In genomic region chr13:35978607-35979316, GRCh38 we compare ENCODE assay signal across 9 cellular contexts.
DNase-seq lines count a peak whose midpoint lies in the region; ATAC-seq and TF ChIP-seq lines count a peak whose summit lies in the region.
"Had no signal": no experiment of that assay in that cellular context is flagged by ENCODE, and none has a peak within 500 bp of the region (broad histone marks: within the 10 kb centered on the region; RNA-seq: fewer than 3 reads in every experiment).

No MANE protein-coding gene starts in this region.

- TF ChIP-seq CTCF in retinal pigment epithelial cell (conservative IDR thresholded peaks at IDR 0.05; ENCODE audit: low read depth, low read length): peak; percentile 60

- intact Hi-C loops in Right ventricle myocardium superior (cut with DNase I): loop anchor here (2.0 kb wide), 1 partner anchor 298 kb away; no protein-coding TSS in a partner anchor
- intact Hi-C loops in activated T-helper 1 cell treated with anti-CD3 and anti-CD28 coated beads, Interleukin-12 subunit alpha, Interleukin-12 subunit beta, Interleukin-2, Interleukin-4 antibody, amounts not matched to agents 30 ng/mL and 10 ng/mL and 1 ng/mL, durations not matched to agents 14 hours and 24 hours and 36 hours (cut with micrococcal nuclease): loop anchor here (2.0 to 10.0 kb wide), 2 partner anchors 304 to 766 kb away; no protein-coding TSS in a partner anchor

- no peaks in the 10 kb centered on the region for H3K27me3 Mint-ChIP-seq in activated T-helper 1 cell treated with anti-CD3 and anti-CD28 coated beads, Interleukin-12 subunit alpha, Interleukin-12 subunit beta, Interleukin-2, Interleukin-4 antibody, amounts not matched to agents 30 ng/mL and 10 ng/mL and 1 ng/mL, durations not matched to agents 14 hours and 24 hours and 36 hours (ENCODE audit: insufficient read depth)

- peak; percentile 61 for ATAC-seq in GM21723 (IDR thresholded peaks at IDR 0.05; ENCODE audit: unreplicated experiment)
- peak; percentile 72 for ATAC-seq in Right ventricle myocardium superior (ENCODE audit: poor library complexity)

- no peak overlapping the region for H3K4me3 Mint-ChIP-seq in activated T-helper 1 cell treated with anti-CD3 and anti-CD28 coated beads, Interleukin-12 subunit alpha, Interleukin-12 subunit beta, Interleukin-2, Interleukin-4 antibody, amounts not matched to agents 30 ng/mL and 10 ng/mL and 1 ng/mL, durations not matched to agents 14 hours and 24 hours and 36 hours
- H3K4me3 Mint-ChIP-seq: stimulated activated naive CD8-positive, alpha-beta T cell treated with anti-CD3 and anti-CD28 coated beads, Interleukin-15, Interleukin-2, amounts not matched to agents 100 ng/mL and 50 ng/mL, for 24 hours had no signal

- DNase-seq in DMS53 treated with DMSO at 0.1 percent for 48 hours (lab: John Stamatoyannopoulos, UW; ENCODE audit: unreplicated experiment): peak; percentile 36
- DNase-seq in NCI-H187 treated with DMSO at 0.1 percent for 48 hours (lab: John Stamatoyannopoulos, UW): peak; percentile 15
- DNase-seq in activated CD4-positive, alpha-beta T cell treated with anti-CD3 and anti-CD28 coated beads, Interleukin-2, amount 50 U/mL, for 48 hours: peak; percentile 3 to 13
- no peak for DNase-seq in Right ventricle myocardium superior
- DNase-seq in retinal pigment epithelial cell (ENCODE audit: low read depth): peak; percentile 38
- no peak for DNase-seq in stimulated activated naive CD4-positive, alpha-beta T cell treated with Interleukin-2 at 50 U/mL for 16 hours (lab: John Stamatoyannopoulos, UW)
- no peak for DNase-seq in activated T-helper 1 cell treated with anti-CD3 and anti-CD28 coated beads, Interleukin-12 subunit alpha, Interleukin-12 subunit beta, Interleukin-2, Interleukin-4 antibody, amounts not matched to agents 30 ng/mL and 10 ng/mL and 1 ng/mL, durations not matched to agents 14 hours and 24 hours and 36 hours (ENCODE audit: low spot score)

- H3K4me3 ChIP-seq in retinal pigment epithelial cell (ENCODE audit: low read length): no peak overlapping the region

- H3K27ac Mint-ChIP-seq in activated T-helper 1 cell treated with anti-CD3 and anti-CD28 coated beads, Interleukin-12 subunit alpha, Interleukin-12 subunit beta, Interleukin-2, Interleukin-4 antibody, amounts not matched to agents 30 ng/mL and 10 ng/mL and 1 ng/mL, durations not matched to agents 14 hours and 24 hours and 36 hours: no peak overlapping the region
- H3K27ac Mint-ChIP-seq: stimulated activated naive CD8-positive, alpha-beta T cell treated with anti-CD3 and anti-CD28 coated beads, Interleukin-15, Interleukin-2, amounts not matched to agents 100 ng/mL and 50 ng/mL, for 24 hours had no signal

- H3K4me1 Mint-ChIP-seq in activated T-helper 1 cell treated with anti-CD3 and anti-CD28 coated beads, Interleukin-12 subunit alpha, Interleukin-12 subunit beta, Interleukin-2, Interleukin-4 antibody, amounts not matched to agents 30 ng/mL and 10 ng/mL and 1 ng/mL, durations not matched to agents 14 hours and 24 hours and 36 hours (ENCODE audit: low read depth): no peaks in the 10 kb centered on the region

- H3K36me3 Mint-ChIP-seq in activated T-helper 1 cell treated with anti-CD3 and anti-CD28 coated beads, Interleukin-12 subunit alpha, Interleukin-12 subunit beta, Interleukin-2, Interleukin-4 antibody, amounts not matched to agents 30 ng/mL and 10 ng/mL and 1 ng/mL, durations not matched to agents 14 hours and 24 hours and 36 hours (ENCODE audit: low read depth): no peaks in the 10 kb centered on the region

- peaks cover 10% of the 10 kb centered on the region for H3K9me3 Mint-ChIP-seq in activated T-helper 1 cell treated with anti-CD3 and anti-CD28 coated beads, Interleukin-12 subunit alpha, Interleukin-12 subunit beta, Interleukin-2, Interleukin-4 antibody, amounts not matched to agents 30 ng/mL and 10 ng/mL and 1 ng/mL, durations not matched to agents 14 hours and 24 hours and 36 hours

Comparison
In these comparisons a context has a peak if more than half of its experiments do, and no peak if none do; other contexts are left out.
1. DNase-seq: peak in DMS53 treated with DMSO at 0.1 percent for 48 hours (single experiment), NCI-H187 treated with DMSO at 0.1 percent for 48 hours (single experiment), activated CD4-positive, alpha-beta T cell treated with anti-CD3 and anti-CD28 coated beads, Interleukin-2, amount 50 U/mL, for 48 hours (2 of 2) and retinal pigment epithelial cell (single experiment); none in Right ventricle myocardium superior (single experiment), stimulated activated naive CD4-positive, alpha-beta T cell treated with Interleukin-2 at 50 U/mL for 16 hours (single experiment) and activated T-helper 1 cell treated with anti-CD3 and anti-CD28 coated beads, Interleukin-12 subunit alpha, Interleukin-12 subunit beta, Interleukin-2, Interleukin-4 antibody, amounts not matched to agents 30 ng/mL and 10 ng/mL and 1 ng/mL, durations not matched to agents 14 hours and 24 hours and 36 hours (single experiment).